ENCODE assay signal across 27 cellular contexts in the genomic region with DNA sequence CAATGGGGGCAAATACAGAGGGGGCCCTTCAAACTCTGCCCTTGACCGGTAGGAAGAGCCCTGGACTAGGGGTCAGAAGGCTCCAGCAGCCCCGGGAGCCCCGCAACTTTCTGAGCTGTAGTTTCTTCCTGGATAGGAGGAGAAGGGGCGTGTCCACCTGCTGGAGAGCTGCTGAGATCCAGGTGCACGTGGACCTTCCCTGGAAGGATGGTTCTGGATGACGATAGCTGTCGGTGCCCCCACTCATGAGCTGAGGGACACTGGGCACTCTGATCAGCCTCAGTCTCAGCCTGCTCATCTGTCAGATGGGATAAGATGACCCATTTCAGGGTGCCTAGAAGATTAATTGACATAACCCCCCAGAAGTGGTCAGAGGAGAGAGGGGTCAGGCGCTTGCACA.
"Had no signal": no experiment of that assay in that cellular context is flagged by ENCODE, and none has a peak within 500 bp of the region (broad histone marks: within the 10 kb centered on the region; RNA-seq: fewer than 3 reads in every experiment).

No MANE protein-coding gene starts in this region.

- H3K9me3 Mint-ChIP-seq: dendritic cell treated with granulocyte-macrophage colony-stimulating factor and Interleukin-4, amounts not matched to agents 40 ng/mL and 50 ng/mL, for 4 days; endodermal cell; type B pancreatic cell had no signal

- H3K4me1 Mint-ChIP-seq: endodermal cell; mesothelial cell of epicardium; naive B cell; stimulated activated memory B cell treated with anti-CD40 and anti-IgM and Interleukin-4, amounts not matched to agents 10 μg/mL and 1 μg/mL and 100 μg/mL, for 72 hours had no signal

- H3K4me3 Mint-ChIP-seq: dendritic cell treated with granulocyte-macrophage colony-stimulating factor and Interleukin-4, amounts not matched to agents 40 ng/mL and 50 ng/mL, for 4 days; endodermal cell; mesothelial cell of epicardium; naive B cell; nephron progenitor cell; stimulated activated memory B cell treated with anti-CD40 and anti-IgM and Interleukin-4, amounts not matched to agents 10 μg/mL and 1 μg/mL and 100 μg/mL, for 72 hours; type B pancreatic cell had no signal

- H3K36me3 Mint-ChIP-seq: mesothelial cell of epicardium; stimulated activated memory B cell treated with anti-CD40 and anti-IgM and Interleukin-4, amounts not matched to agents 10 μg/mL and 1 μg/mL and 100 μg/mL, for 72 hours; type B pancreatic cell had no signal

- ATAC-seq: foreskin keratinocyte; gastroesophageal sphincter; heart left ventricle; mucosa of descending colon; right cardiac atrium; stimulated activated memory B cell treated with anti-CD40 and anti-IgM and Interleukin-4, amounts not matched to agents 10 μg/mL and 1 μg/mL and 100 μg/mL, for 72 hours; stimulated activated naive CD8-positive, alpha-beta T cell treated with anti-CD3 and anti-CD28 coated beads, Interleukin-15, Interleukin-2, amounts not matched to agents 100 U/mL and 50 U/mL, for 24 hours had no signal

- H3K27ac ChIP-seq: colonic mucosa, esophagus muscularis mucosa, foreskin keratinocyte, gastroesophageal sphincter, heart left ventricle, parathyroid adenoma, prostate gland, sigmoid colon, testis, tibial artery had no signal

- H3K27me3 ChIP-seq: colonic mucosa, esophagus muscularis mucosa, foreskin keratinocyte, gastroesophageal sphincter, sigmoid colon, testis had no signal

- H3K4me1 ChIP-seq: colonic mucosa, esophagus muscularis mucosa, foreskin keratinocyte, gastroesophageal sphincter, parathyroid adenoma, prostate gland, sigmoid colon, testis, tibial artery had no signal

- H3K27ac Mint-ChIP-seq: dendritic cell treated with granulocyte-macrophage colony-stimulating factor and Interleukin-4, amounts not matched to agents 40 ng/mL and 50 ng/mL, for 4 days; endodermal cell; mesothelial cell of epicardium; naive B cell; nephron progenitor cell; stimulated activated memory B cell treated with anti-CD40 and anti-IgM and Interleukin-4, amounts not matched to agents 10 μg/mL and 1 μg/mL and 100 μg/mL, for 72 hours; type B pancreatic cell had no signal

- H3K9me3 ChIP-seq: colonic mucosa, mucosa of descending colon, prostate gland, sigmoid colon, testis, tibial artery had no signal

- H3K4me3 ChIP-seq: colonic mucosa, esophagus muscularis mucosa, gastroesophageal sphincter, heart left ventricle, mucosa of descending colon, prostate gland, sigmoid colon, testis, tibial artery had no signal

- H3K36me3 ChIP-seq: colonic mucosa, esophagus muscularis mucosa, gastroesophageal sphincter, heart left ventricle, prostate gland, sigmoid colon, tibial artery had no signal

- DNase-seq: central memory CD4-positive, alpha-beta T cell; colonic mucosa; effector CD8-positive, alpha-beta T cell; endodermal cell; foreskin keratinocyte; hippocampal formation; kidney glomerular epithelial cell; mesenchymal stem cell; mucosa of descending colon; naive B cell; nephron progenitor cell; sigmoid colon; stimulated activated CD4-positive, alpha-beta T cell treated with anti-CD3 and anti-CD28 coated beads, Interleukin-4, amount 100 ng/mL, for 4 hours; stimulated activated naive CD8-positive, alpha-beta T cell treated with anti-CD3 and anti-CD28 coated beads, Interleukin-15, Interleukin-2, amounts not matched to agents 100 U/mL and 50 U/mL, for 24 hours; substantia nigra; testis; tibial artery had no signal
